ENCODE assay signal across 1 cellular context in the genomic region with DNA sequence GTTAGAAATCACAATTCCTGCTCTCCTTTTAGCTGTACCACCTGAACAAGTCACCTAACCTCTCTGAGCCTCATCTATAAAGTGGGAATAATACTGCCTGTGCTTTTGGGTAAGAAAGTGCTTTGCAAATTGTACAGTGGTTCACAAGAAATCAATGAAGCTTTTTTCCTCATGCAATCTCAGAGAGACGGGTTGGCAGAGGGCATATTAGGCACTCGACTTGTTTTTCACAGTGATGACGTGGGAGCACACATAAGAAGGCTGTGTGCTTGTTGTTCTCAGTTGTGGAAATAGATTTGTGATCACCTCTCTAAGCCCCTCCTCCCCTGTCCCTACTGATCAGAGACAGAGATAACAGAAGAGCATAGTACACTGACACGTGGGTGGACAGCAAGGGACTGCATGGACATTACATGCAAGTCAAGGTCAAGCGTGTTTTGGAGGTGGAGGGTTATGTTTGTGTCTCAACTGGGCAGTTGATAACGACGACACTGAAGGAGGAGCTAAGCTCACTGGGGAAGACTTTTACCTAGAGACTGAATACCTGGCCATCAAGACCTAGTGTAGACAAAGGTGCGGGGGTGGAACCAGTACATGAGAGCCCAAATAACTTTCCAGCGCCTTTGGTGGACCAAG.
A peak's percentile ranks its signal among the peaks of the same experiment; 100 is the strongest.
TF ChIP-seq lines count a peak whose summit lies in the region.

No MANE protein-coding gene starts in this region.

TF ChIP-seq in liver, 16 proteins besides CTCF, POLR2A, EP300 and RAD21 (continued from another document):
- TF ChIP-seq, protein P1, sequence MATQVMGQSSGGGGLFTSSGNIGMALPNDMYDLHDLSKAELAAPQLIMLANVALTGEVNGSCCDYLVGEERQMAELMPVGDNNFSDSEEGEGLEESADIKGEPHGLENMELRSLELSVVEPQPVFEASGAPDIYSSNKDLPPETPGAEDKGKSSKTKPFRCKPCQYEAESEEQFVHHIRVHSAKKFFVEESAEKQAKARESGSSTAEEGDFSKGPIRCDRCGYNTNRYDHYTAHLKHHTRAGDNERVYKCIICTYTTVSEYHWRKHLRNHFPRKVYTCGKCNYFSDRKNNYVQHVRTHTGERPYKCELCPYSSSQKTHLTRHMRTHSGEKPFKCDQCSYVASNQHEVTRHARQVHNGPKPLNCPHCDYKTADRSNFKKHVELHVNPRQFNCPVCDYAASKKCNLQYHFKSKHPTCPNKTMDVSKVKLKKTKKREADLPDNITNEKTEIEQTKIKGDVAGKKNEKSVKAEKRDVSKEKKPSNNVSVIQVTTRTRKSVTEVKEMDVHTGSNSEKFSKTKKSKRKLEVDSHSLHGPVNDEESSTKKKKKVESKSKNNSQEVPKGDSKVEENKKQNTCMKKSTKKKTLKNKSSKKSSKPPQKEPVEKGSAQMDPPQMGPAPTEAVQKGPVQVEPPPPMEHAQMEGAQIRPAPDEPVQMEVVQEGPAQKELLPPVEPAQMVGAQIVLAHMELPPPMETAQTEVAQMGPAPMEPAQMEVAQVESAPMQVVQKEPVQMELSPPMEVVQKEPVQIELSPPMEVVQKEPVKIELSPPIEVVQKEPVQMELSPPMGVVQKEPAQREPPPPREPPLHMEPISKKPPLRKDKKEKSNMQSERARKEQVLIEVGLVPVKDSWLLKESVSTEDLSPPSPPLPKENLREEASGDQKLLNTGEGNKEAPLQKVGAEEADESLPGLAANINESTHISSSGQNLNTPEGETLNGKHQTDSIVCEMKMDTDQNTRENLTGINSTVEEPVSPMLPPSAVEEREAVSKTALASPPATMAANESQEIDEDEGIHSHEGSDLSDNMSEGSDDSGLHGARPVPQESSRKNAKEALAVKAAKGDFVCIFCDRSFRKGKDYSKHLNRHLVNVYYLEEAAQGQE (IDR thresholded peaks at IDR 0.05) = peak; percentile 78
- TF ChIP-seq, protein P2, sequence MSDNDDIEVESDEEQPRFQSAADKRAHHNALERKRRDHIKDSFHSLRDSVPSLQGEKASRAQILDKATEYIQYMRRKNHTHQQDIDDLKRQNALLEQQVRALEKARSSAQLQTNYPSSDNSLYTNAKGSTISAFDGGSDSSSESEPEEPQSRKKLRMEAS (IDR thresholded peaks at IDR 0.05) = peak; percentile 39
- TF ChIP-seq, protein P3, sequence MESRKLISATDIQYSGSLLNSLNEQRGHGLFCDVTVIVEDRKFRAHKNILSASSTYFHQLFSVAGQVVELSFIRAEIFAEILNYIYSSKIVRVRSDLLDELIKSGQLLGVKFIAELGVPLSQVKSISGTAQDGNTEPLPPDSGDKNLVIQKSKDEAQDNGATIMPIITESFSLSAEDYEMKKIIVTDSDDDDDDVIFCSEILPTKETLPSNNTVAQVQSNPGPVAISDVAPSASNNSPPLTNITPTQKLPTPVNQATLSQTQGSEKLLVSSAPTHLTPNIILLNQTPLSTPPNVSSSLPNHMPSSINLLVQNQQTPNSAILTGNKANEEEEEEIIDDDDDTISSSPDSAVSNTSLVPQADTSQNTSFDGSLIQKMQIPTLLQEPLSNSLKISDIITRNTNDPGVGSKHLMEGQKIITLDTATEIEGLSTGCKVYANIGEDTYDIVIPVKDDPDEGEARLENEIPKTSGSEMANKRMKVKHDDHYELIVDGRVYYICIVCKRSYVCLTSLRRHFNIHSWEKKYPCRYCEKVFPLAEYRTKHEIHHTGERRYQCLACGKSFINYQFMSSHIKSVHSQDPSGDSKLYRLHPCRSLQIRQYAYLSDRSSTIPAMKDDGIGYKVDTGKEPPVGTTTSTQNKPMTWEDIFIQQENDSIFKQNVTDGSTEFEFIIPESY (IDR thresholded peaks at IDR 0.05) = peak; percentile 54
- TF ChIP-seq RXRA (IDR thresholded peaks at IDR 0.05) (peak; percentile 94 to 97), FOXA2 (IDR thresholded peaks at IDR 0.05) (peak; percentile 76), TAF1 (conservative IDR thresholded peaks at IDR 0.05) (peak; percentile 20), HNF4G (IDR thresholded peaks at IDR 0.05) (peak; percentile 88), GABPA (IDR thresholded peaks at IDR 0.05 in 1 of 2, conservative IDR thresholded peaks at IDR 0.05 in 1 of 2) (no peak), HNF4A (conservative IDR thresholded peaks at IDR 0.05) (peak; percentile 89 to 95), FOXA1 (IDR thresholded peaks at IDR 0.05) (peak; percentile 81), NR2F2 (IDR thresholded peaks at IDR 0.05) (peak; percentile 48), EGR1 (IDR thresholded peaks at IDR 0.05; ENCODE audit: low read depth in 2 of 2) (peak; percentile 52 to 76), SP1 (IDR thresholded peaks at IDR 0.05) (peak; percentile 98)
- TF ChIP-seq, protein P4, sequence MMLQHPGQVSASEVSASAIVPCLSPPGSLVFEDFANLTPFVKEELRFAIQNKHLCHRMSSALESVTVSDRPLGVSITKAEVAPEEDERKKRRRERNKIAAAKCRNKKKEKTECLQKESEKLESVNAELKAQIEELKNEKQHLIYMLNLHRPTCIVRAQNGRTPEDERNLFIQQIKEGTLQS (IDR thresholded peaks at IDR 0.05) = peak; percentile 81
TF ChIP-seq in liver: peak in this region for 14.
